Comparison of ENCODE assay signal across 8 cellular contexts in the genomic region with DNA sequence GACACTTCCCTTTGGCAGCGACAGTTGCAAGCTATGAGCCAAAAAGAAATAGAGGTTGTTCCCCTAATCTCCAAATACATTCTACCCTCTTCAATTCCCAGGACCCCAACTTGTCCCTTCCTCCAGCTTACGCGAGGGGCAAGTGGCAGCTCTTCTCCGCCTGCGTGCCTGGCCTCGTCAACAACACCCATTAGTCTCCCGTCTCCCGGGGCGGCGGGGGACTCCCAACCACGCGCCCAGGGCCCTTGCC. TPM values are rescaled to one million over a fixed set of nuclear protein-coding genes. Genes with fewer than 3 reads are reported as not detected.
DNase-seq lines count a peak whose midpoint lies in the region; ATAC-seq, FAIRE-seq and TF ChIP-seq lines count a peak whose summit lies in the region.

No MANE protein-coding gene starts in this region.

- no peaks in the 10 kb centered on the region for H3K9me3 Mint-ChIP-seq in activated naive CD4-positive, alpha-beta T cell treated with anti-CD3 and anti-CD28 coated beads, Interleukin-2, amount 50 U/mL, for 24 hours
- no peaks in the 10 kb centered on the region for H3K9me3 Mint-ChIP-seq in memory B cell

- H3K36me3 Mint-ChIP-seq in activated naive CD4-positive, alpha-beta T cell treated with anti-CD3 and anti-CD28 coated beads, Interleukin-2, amount 50 U/mL, for 24 hours, result peaks cover 7% of the 10 kb centered on the region
- H3K36me3 Mint-ChIP-seq in memory B cell, result peaks cover 3% of the 10 kb centered on the region

- WGBS in upper lobe of left lung, 2 donors, result 1 to 3% methylated on average over 11 to 12 of the region's 12 CpGs

- TF ChIP-seq CTCF in brain microvascular endothelial cell (IDR thresholded peaks at IDR 0.05; ENCODE audit: low read depth, low read length, missing control alignments) (no peak), upper lobe of left lung (IDR thresholded peaks at IDR 0.05) (no peak)

- peak overlapping the region; percentile 76 for H3K4me3 Mint-ChIP-seq in activated naive CD4-positive, alpha-beta T cell treated with anti-CD3 and anti-CD28 coated beads, Interleukin-2, amount 50 U/mL, for 24 hours
- peak overlapping the region; percentile 83 for H3K4me3 Mint-ChIP-seq in memory B cell

- H3K9me3 ChIP-seq in upper lobe of left lung, result no peaks in the 10 kb centered on the region

- peaks cover 28 to 42% (median 35%) of the 10 kb centered on the region in 4 donors for H3K4me1 ChIP-seq in upper lobe of left lung

- ATAC-seq in memory B cell (ENCODE audit: low read depth) (no peak), upper lobe of left lung (ENCODE audit: low FRiP score in 2 of 2) (no peak), GM21423 (IDR thresholded peaks at IDR 0.05; ENCODE audit: unreplicated experiment) (no peak)

- H3K4me3 ChIP-seq in brain microvascular endothelial cell (ENCODE audit: low read depth, low read length) (peak overlapping the region; percentile 77), upper lobe of left lung (peak overlapping the region; percentile 29 to 67 (median 58))

- peak overlapping the region; percentile 88 for H3K27ac Mint-ChIP-seq in activated naive CD4-positive, alpha-beta T cell treated with anti-CD3 and anti-CD28 coated beads, Interleukin-2, amount 50 U/mL, for 24 hours
- peak overlapping the region; percentile 92 for H3K27ac Mint-ChIP-seq in memory B cell

- peak in 1 of 4 donors; percentile 15 for TF ChIP-seq POLR2A in upper lobe of left lung (IDR thresholded peaks at IDR 0.05)

- H3K27me3 Mint-ChIP-seq in activated naive CD4-positive, alpha-beta T cell treated with anti-CD3 and anti-CD28 coated beads, Interleukin-2, amount 50 U/mL, for 24 hours, result no peaks in the 10 kb centered on the region
- no peaks in the 10 kb centered on the region for H3K27me3 Mint-ChIP-seq in memory B cell

- no peaks in the 10 kb centered on the region for H3K36me3 ChIP-seq in brain microvascular endothelial cell (replicated peaks)
- H3K36me3 ChIP-seq in upper lobe of left lung, result no peaks in the 10 kb centered on the region

- FAIRE-seq in GM19239 (lab: Jason Lieb, UNC), result no peak

- H3K27ac ChIP-seq in brain microvascular endothelial cell (peak overlapping the region; percentile 90), upper lobe of left lung (peak overlapping the region; percentile 71 to 95 (median 87))

- no peak for DNase-seq in activated naive CD4-positive, alpha-beta T cell treated with anti-CD3 and anti-CD28 coated beads, Interleukin-2, amount 50 U/mL, for 16 hours
- DNase-seq in brain microvascular endothelial cell (peak; percentile 3), memory B cell (ENCODE audit: low spot score in 2 of 2) (no peak), upper lobe of left lung (no peak), GM19239 (ENCODE audit: insufficient read length, low spot score) (no peak)
- no peak for DNase-seq in stimulated activated CD4-positive, alpha-beta T cell treated with anti-CD3 and anti-CD28 coated beads, Interleukin-1b, Interleukin-23, amount 100 ng/mL, for 48 hours

- in situ Hi-C loops in brain microvascular endothelial cell (cut with HindIII; ENCODE audit: low pct_ligation_motif_present, low sequenced_read_pairs), result no loop called here

- no peaks in the 10 kb centered on the region for H3K27me3 ChIP-seq in brain microvascular endothelial cell (replicated peaks)
- no peaks in the 10 kb centered on the region for H3K27me3 ChIP-seq in upper lobe of left lung

- peaks cover 53% of the 10 kb centered on the region for H3K4me1 Mint-ChIP-seq in activated naive CD4-positive, alpha-beta T cell treated with anti-CD3 and anti-CD28 coated beads, Interleukin-2, amount 50 U/mL, for 24 hours
- peaks cover 13% of the 10 kb centered on the region for H3K4me1 Mint-ChIP-seq in memory B cell

- no peak for TF ChIP-seq EP300 in upper lobe of left lung (IDR thresholded peaks at IDR 0.05)

RNA-seq across cellular contexts. Expression of a gene that starts 0.5 kb away (rescaled TPM):
- total RNA-seq in upper lobe of left lung, result 100 to 1,000 TPM in 1 of 6 donors, 10 to 100 TPM in 5; 39.6 to 178 (median 45.4) TPM
